10 cellular contexts compared by ENCODE assay signal in the genomic region with DNA sequence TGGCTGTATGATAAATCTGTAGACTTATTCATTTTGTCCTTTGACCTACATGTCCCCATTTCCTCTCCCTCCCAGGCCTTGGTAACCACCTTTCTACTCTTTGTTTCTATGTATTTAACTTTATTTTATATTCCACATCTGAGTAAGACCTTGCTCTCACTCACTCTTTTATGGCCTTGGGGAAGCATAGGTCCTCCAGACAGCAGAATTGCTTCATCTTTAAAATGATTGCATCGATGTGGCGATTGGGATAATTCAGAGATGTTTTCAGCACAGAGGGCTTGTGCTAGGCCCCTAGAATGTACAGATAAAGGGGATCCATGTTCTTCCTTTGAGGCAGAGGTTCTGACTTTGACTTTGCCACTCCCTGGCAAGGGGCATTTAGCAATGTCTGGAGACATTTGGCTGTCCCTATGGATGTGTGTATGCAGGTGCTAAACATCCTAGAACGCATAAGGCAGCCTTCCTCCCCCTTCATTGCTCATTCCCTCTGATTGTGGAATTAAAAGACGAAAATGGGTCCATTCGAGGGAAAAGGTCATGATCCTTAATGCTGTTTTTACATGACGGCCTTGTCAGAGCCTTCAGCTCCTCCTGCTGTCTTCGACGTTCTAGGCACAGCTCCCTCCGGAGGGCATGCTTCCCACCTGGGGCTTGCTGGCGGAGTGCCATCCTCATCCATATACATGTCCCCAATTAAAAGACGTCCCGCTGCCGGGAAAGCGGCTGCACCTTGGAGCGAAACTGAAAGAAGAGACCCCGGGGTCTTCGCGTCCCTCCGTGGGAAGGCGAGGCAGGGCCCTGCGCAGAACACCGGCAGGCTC. TPM values are rescaled to one million over a fixed set of nuclear protein-coding genes. Genes with fewer than 3 reads are reported as not detected.
A peak's percentile ranks its signal among the peaks of the same experiment; 100 is the strongest.
DNase-seq lines count a peak whose midpoint lies in the region; ATAC-seq, FAIRE-seq and TF ChIP-seq lines count a peak whose summit lies in the region.
"Had no signal": no experiment of that assay in that cellular context is flagged by ENCODE, and none has a peak within 500 bp of the region (broad histone marks: within the 10 kb centered on the region; RNA-seq: fewer than 3 reads in every experiment).

No MANE protein-coding gene starts in this region.

- H3K9me3 ChIP-seq in WERI-Rb-1 (ENCODE audit: severe bottlenecking) (no peaks in the 10 kb centered on the region), keratinocyte (ENCODE audit: control insufficient read depth, low read depth, low read length) (no peaks in the 10 kb centered on the region), thyroid gland (no peaks in the 10 kb centered on the region)
- H3K9me3 ChIP-seq: neutrophil had no signal

- intact Hi-C loops in thyroid gland (cut with DNase I): no loop called here

- FAIRE-seq in keratinocyte (lab: Jason Lieb, UNC): peak; percentile 89

- DNase-seq in NCI-H1436 (lab: John Stamatoyannopoulos, UW) (peak; percentile 21), NCI-H1436 treated with DMSO at 0.1 percent for 48 hours (lab: John Stamatoyannopoulos, UW) (no peak), WERI-Rb-1 (peak; percentile 29), keratinocyte (ENCODE audit: low read depth, low spot score) (no peak), thyroid gland (no peak), KG1 (lab: John Stamatoyannopoulos, UW) (no peak), endothelial cell (ENCODE audit: low spot score) (no peak)
- no peak for DNase-seq in stimulated activated effector memory CD8-positive, alpha-beta T cell treated with anti-CD3 and anti-CD28 coated beads, Interleukin-12 subunit alpha, Interleukin-12 subunit beta, amount 100 ng/mL, for 72 hours (ENCODE audit: low spot score in 2 of 2)

- peak overlapping the region; percentile 71 for H3K4me3 ChIP-seq in WERI-Rb-1 (ENCODE audit: low read depth, low read length)
- H3K4me3 ChIP-seq in keratinocyte (ENCODE audit: control insufficient read depth in 2 of 3, extremely low read depth in 1 of 3, insufficient read depth in 2 of 3, low read depth in 1 of 3, low read length in 3 of 3): peak overlapping the region; percentile 42 to 61 (median 58)
- H3K4me3 ChIP-seq in thyroid gland (replicated peaks in 1 of 3): peak overlapping the region in 2 of 3 donors; percentile 11 to 45

- peaks cover 38% of the 10 kb centered on the region for H3K4me1 ChIP-seq in keratinocyte (ENCODE audit: control insufficient read depth, extremely low read depth, insufficient read depth, low read length)
- H3K4me1 ChIP-seq in thyroid gland: peaks cover 0 to 9% of the 10 kb centered on the region in 2 donors

- 30 to 32% methylated on average over 22 of the region's 22 CpGs for WGBS in thyroid gland, 2 donors

- H3K9ac ChIP-seq in keratinocyte (ENCODE audit: control insufficient read depth, extremely low read depth, insufficient read depth, low read length): peak overlapping the region; percentile 83

- TF ChIP-seq POLR2A in thyroid gland (IDR thresholded peaks at IDR 0.05): no peak

- no peaks in the 10 kb centered on the region for H4K20me1 ChIP-seq in keratinocyte (ENCODE audit: control insufficient read depth, extremely low read depth, insufficient read depth, low read length)

- H3K36me3 Mint-ChIP-seq in endothelial cell (ENCODE audit: low read depth, unreplicated experiment): no peaks in the 10 kb centered on the region
- H3K36me3 Mint-ChIP-seq in stimulated activated effector memory CD8-positive, alpha-beta T cell treated with anti-CD3 and anti-CD28 coated beads, Interleukin-12 subunit alpha, Interleukin-12 subunit beta, amount 100 ng/mL, for 72 hours: no peaks in the 10 kb centered on the region

- dilution Hi-C loops in keratinocyte (cut with MboI; ENCODE audit: extremely low pct_ligation_motif_present, low sequenced_read_pairs): no loop called here

- H3K27ac Mint-ChIP-seq in endothelial cell (ENCODE audit: unreplicated experiment): no peak overlapping the region
- H3K27ac Mint-ChIP-seq in stimulated activated effector memory CD8-positive, alpha-beta T cell treated with anti-CD3 and anti-CD28 coated beads, Interleukin-12 subunit alpha, Interleukin-12 subunit beta, amount 100 ng/mL, for 72 hours: no peak overlapping the region

- H3K9me3 Mint-ChIP-seq in endothelial cell (ENCODE audit: unreplicated experiment): no peaks in the 10 kb centered on the region
- peaks cover 3% of the 10 kb centered on the region for H3K9me3 Mint-ChIP-seq in stimulated activated effector memory CD8-positive, alpha-beta T cell treated with anti-CD3 and anti-CD28 coated beads, Interleukin-12 subunit alpha, Interleukin-12 subunit beta, amount 100 ng/mL, for 72 hours

- H2AFZ ChIP-seq in keratinocyte (ENCODE audit: control insufficient read depth, low read length): peak overlapping the region; percentile 81

- no peaks in the 10 kb centered on the region for H3K36me3 ChIP-seq in WERI-Rb-1
- no peaks in the 10 kb centered on the region for H3K36me3 ChIP-seq in keratinocyte (ENCODE audit: control insufficient read depth in 2 of 2, extremely low read depth in 1 of 2, insufficient read depth in 2 of 2, low read length in 2 of 2)
- no peaks in the 10 kb centered on the region for H3K36me3 ChIP-seq in thyroid gland
- H3K36me3 ChIP-seq: neutrophil had no signal

- ATAC-seq in stimulated activated effector memory CD8-positive, alpha-beta T cell treated with anti-CD3 and anti-CD28 coated beads, Interleukin-12 subunit alpha, Interleukin-12 subunit beta, amount 100 ng/mL, for 72 hours: no peak

- H3K27ac ChIP-seq in WERI-Rb-1: no peak overlapping the region
- H3K27ac ChIP-seq in keratinocyte (ENCODE audit: control insufficient read depth, insufficient read depth, low read length): peak overlapping the region; percentile 85
- peak overlapping the region in 2 of 3 donors; percentile 42 to 61 for H3K27ac ChIP-seq in thyroid gland
- H3K27ac ChIP-seq: C4-2B, neutrophil had no signal

- H3K9me1 ChIP-seq in keratinocyte (ENCODE audit: control insufficient read depth, extremely low read depth, insufficient read depth, low read length): no peaks in the 10 kb centered on the region

- no peaks in the 10 kb centered on the region for H3K4me1 Mint-ChIP-seq in endothelial cell (ENCODE audit: unreplicated experiment)
- H3K4me1 Mint-ChIP-seq in stimulated activated effector memory CD8-positive, alpha-beta T cell treated with anti-CD3 and anti-CD28 coated beads, Interleukin-12 subunit alpha, Interleukin-12 subunit beta, amount 100 ng/mL, for 72 hours: no peaks in the 10 kb centered on the region

- H3K79me2 ChIP-seq in keratinocyte (ENCODE audit: control insufficient read depth, insufficient read depth, low read length): peaks cover 10% of the 10 kb centered on the region

- no peaks in the 10 kb centered on the region for H3K27me3 ChIP-seq in WERI-Rb-1 (ENCODE audit: insufficient read depth, low read depth, severe bottlenecking)
- H3K27me3 ChIP-seq in keratinocyte (ENCODE audit: control insufficient read depth, extremely low read depth, insufficient read depth, low read length): no peaks in the 10 kb centered on the region
- H3K27me3 ChIP-seq in thyroid gland: no peaks in the 10 kb centered on the region

- no peak overlapping the region for H3K4me3 Mint-ChIP-seq in endothelial cell (ENCODE audit: unreplicated experiment)
- no peak overlapping the region for H3K4me3 Mint-ChIP-seq in stimulated activated effector memory CD8-positive, alpha-beta T cell treated with anti-CD3 and anti-CD28 coated beads, Interleukin-12 subunit alpha, Interleukin-12 subunit beta, amount 100 ng/mL, for 72 hours

- peak overlapping the region; percentile 90 for H3K4me2 ChIP-seq in keratinocyte (ENCODE audit: control insufficient read depth, extremely low read depth, insufficient read depth, low read depth, low read length)

- no peaks in the 10 kb centered on the region for H3K27me3 Mint-ChIP-seq in endothelial cell (ENCODE audit: unreplicated experiment)

- peak; percentile 38 for TF ChIP-seq CTCF in WERI-Rb-1 (IDR thresholded peaks at IDR 0.05; ENCODE audit: low read depth, low read length)
- TF ChIP-seq CTCF in keratinocyte (optimal IDR thresholded peaks at IDR 0.05 in 1 of 3, IDR thresholded peaks at IDR 0.05 in 1 of 3, conservative IDR thresholded peaks at IDR 0.05 in 1 of 3; ENCODE audit: extremely low read depth in 1 of 3, insufficient read depth in 2 of 3, low read length in 3 of 3): peak in 1 of 3 experiments; percentile 18
- TF ChIP-seq CTCF in thyroid gland (IDR thresholded peaks at IDR 0.05): no peak
- TF ChIP-seq CTCF in endothelial cell (IDR thresholded peaks at IDR 0.05; ENCODE audit: unreplicated experiment): no peak

RNA-seq across cellular contexts. Expression of a gene that starts 1.1 kb away (rescaled TPM):
- 4.7 to 9.1 TPM (median 4.9 TPM) in 3 replicates for polyA plus RNA-seq in keratinocyte
- 1.0 TPM for polyA plus RNA-seq in keratinocyte (2011; ENCODE audit: low read depth)
- 2.0 and 2.2 TPM in 2 replicates for polyA plus RNA-seq in keratinocyte (2011; cell fraction: cytosol; rRNA removed)
- polyA plus RNA-seq in keratinocyte (2011; cell fraction: nucleus; rRNA removed): 6.4 and 8.5 TPM in 2 replicates
- 1.6 and 5.6 TPM in 2 replicates for polyA plus RNA-seq in keratinocyte (2012; ENCODE audit: low replicate concordance)
- 13.6 to 22.9 TPM (median 19.5 TPM) in 3 replicates for polyA minus RNA-seq in keratinocyte
- polyA minus RNA-seq in keratinocyte (2011; cell fraction: cytosol; rRNA and poly(A)+ RNA removed): 3.6 TPM
- 16.4 and 22.8 TPM in 2 replicates for polyA minus RNA-seq in keratinocyte (2011; cell fraction: nucleus; rRNA and poly(A)+ RNA removed)
- total RNA-seq in thyroid gland (1 to 10 TPM; 2.8 to 9.7 (median 5.4) TPM), endothelial cell (ENCODE audit: unreplicated experiment) (0.62 TPM)

Comparison
In these comparisons a context has a peak if more than half of its experiments do, and no peak if none do; other contexts are left out.
1. DNase-seq: peak in NCI-H1436 (single experiment) and WERI-Rb-1 (single experiment); none in NCI-H1436 treated with DMSO at 0.1 percent for 48 hours (single experiment), keratinocyte (single experiment), thyroid gland (0 of 2), KG1 (single experiment), endothelial cell (single experiment) and stimulated activated effector memory CD8-positive, alpha-beta T cell treated with anti-CD3 and anti-CD28 coated beads, Interleukin-12 subunit alpha, Interleukin-12 subunit beta, amount 100 ng/mL, for 72 hours (0 of 2).
2. Peak in every context shown above with its lines, with median percentiles within 50 percentile points of each other: H3K4me3 ChIP-seq.